In genomic region chr13:102401305-102401704, GRCh38 we compare ENCODE assay signal across 10 cellular contexts. TPM values are rescaled to one million over a fixed set of nuclear protein-coding genes. Genes with fewer than 3 reads are reported as not detected.
A peak's percentile ranks its signal among the peaks of the same experiment; 100 is the strongest.
DNase-seq lines count a peak whose midpoint lies in the region; ATAC-seq, FAIRE-seq and TF ChIP-seq lines count a peak whose summit lies in the region.
"Had no signal": no experiment of that assay in that cellular context is flagged by ENCODE, and none has a peak within 500 bp of the region (broad histone marks: within the 10 kb centered on the region; RNA-seq: fewer than 3 reads in every experiment).

No MANE protein-coding gene starts in this region.

- peaks cover 0 to 34% (median 0%) of the 10 kb centered on the region in 3 donors for H3K4me1 ChIP-seq in gastroesophageal sphincter
- H3K4me1 ChIP-seq in SJCRH30 = no peaks in the 10 kb centered on the region

- peaks cover 29% of the 10 kb centered on the region for H3K4me1 Mint-ChIP-seq in activated T-cell treated with anti-CD3 and anti-CD28 coated beads, Interleukin-2, amount 50 U/mL, for 72 hours (ENCODE audit: low read depth)

- DNase-seq in H54 (ENCODE audit: insufficient read length, low spot score) (no peak), renal cortical epithelial cell (ENCODE audit: low read depth) (peak; percentile 35), SJCRH30 (no peak), SW 1271 (lab: John Stamatoyannopoulos, UW) (no peak), cerebellar nuclear complex (lab: John Stamatoyannopoulos, UW) (no peak)
- no peak for DNase-seq in activated T-cell treated with anti-CD3 and anti-CD28 coated beads, Interleukin-2, amount 50 U/mL, for 72 hours
- DNase-seq in activated CD8-positive, alpha-beta memory T cell treated with anti-CD3 and anti-CD28 coated beads, Interleukin-2, amount 50 U/mL, for 4 hours = no peak
- DNase-seq: activated CD4-positive, alpha-beta T cell treated with anti-CD3 and anti-CD28 coated beads for 1 hour had no signal

- no peaks in the 10 kb centered on the region for H3K9me3 Mint-ChIP-seq in activated T-cell treated with anti-CD3 and anti-CD28 coated beads, Interleukin-2, amount 50 U/mL, for 72 hours

- H3K27me3 Mint-ChIP-seq in activated T-cell treated with anti-CD3 and anti-CD28 coated beads, Interleukin-2, amount 50 U/mL, for 72 hours (ENCODE audit: low read depth) = peaks cover 70% of the 10 kb centered on the region

- TF ChIP-seq CTCF in gastroesophageal sphincter (IDR thresholded peaks at IDR 0.05) = no peak

- peak overlapping the region; percentile 83 to 92 for H3K4me3 Mint-ChIP-seq in activated T-cell treated with anti-CD3 and anti-CD28 coated beads, Interleukin-2, amount 50 U/mL, for 72 hours

- TF ChIP-seq POLR2A in H54 (IDR thresholded peaks at IDR 0.05; ENCODE audit: low read depth, low read length) (no peak), gastroesophageal sphincter (IDR thresholded peaks at IDR 0.05) (no peak)

- H3K36me3 ChIP-seq in gastroesophageal sphincter (no peaks in the 10 kb centered on the region), SJCRH30 (no peaks in the 10 kb centered on the region)

- H3K27ac ChIP-seq in gastroesophageal sphincter = peak overlapping the region in 3 of 4 donors; percentile 39 to 82 (median 65)
- H3K27ac ChIP-seq in SJCRH30 = no peak overlapping the region

- 4 to 5% methylated on average over 7 of the region's 7 CpGs for WGBS in gastroesophageal sphincter (ENCODE audit: low coverage in 1 of 2), 2 donors

- ATAC-seq in activated T-cell treated with anti-CD3 and anti-CD28 coated beads, Interleukin-2, amount 50 U/mL, for 72 hours (replicated peaks in 1 of 2) = peak; percentile 17 to 28
- ATAC-seq in gastroesophageal sphincter = no peak

- TF ChIP-seq EP300 in gastroesophageal sphincter (IDR thresholded peaks at IDR 0.05) = no peak

- peak overlapping the region; percentile 51 for H3K27ac Mint-ChIP-seq in activated T-cell treated with anti-CD3 and anti-CD28 coated beads, Interleukin-2, amount 50 U/mL, for 72 hours

- peak; percentile 53 for FAIRE-seq in H54 (lab: Jason Lieb, UNC)

- peaks cover 39% of the 10 kb centered on the region for H3K27me3 ChIP-seq in gastroesophageal sphincter
- no peaks in the 10 kb centered on the region for H3K27me3 ChIP-seq in SJCRH30

- no peaks in the 10 kb centered on the region for H3K9me3 ChIP-seq in gastroesophageal sphincter
- no peaks in the 10 kb centered on the region for H3K9me3 ChIP-seq in SJCRH30 (replicated peaks)

- H3K4me3 ChIP-seq in gastroesophageal sphincter (peak overlapping the region; percentile 48 to 64), SJCRH30 (no peak overlapping the region)

- H3K36me3 Mint-ChIP-seq in activated T-cell treated with anti-CD3 and anti-CD28 coated beads, Interleukin-2, amount 50 U/mL, for 72 hours (ENCODE audit: insufficient read depth in 2 of 2) = no peaks in the 10 kb centered on the region

RNA-seq across cellular contexts. Expression of gene FGF14, which starts 0.5 kb away (rescaled TPM):
- total RNA-seq in activated T-cell treated with anti-CD3 and anti-CD28 coated beads, Interleukin-2, amount 50 U/mL, for 72 hours = under 1 TPM in 1 of 2 donors, not detected in 1; 0.23 TPM
- total RNA-seq in gastroesophageal sphincter = 1 to 10 TPM in 2 of 4 donors, under 1 TPM in 2; 0.31 to 2.0 (median 0.95) TPM
- total RNA-seq in renal cortical epithelial cell = 0.70 TPM in 1 of 2 replicates, not detected in the other
- 0.02 TPM in 1 of 2 replicates, not detected in the other for total RNA-seq in SJCRH30 (2014; rRNA removed; shearing (Covaris generic))
- total RNA-seq: HT-29 had no signal
